ENCODE assay signal across 8 cellular contexts in the genomic region with DNA sequence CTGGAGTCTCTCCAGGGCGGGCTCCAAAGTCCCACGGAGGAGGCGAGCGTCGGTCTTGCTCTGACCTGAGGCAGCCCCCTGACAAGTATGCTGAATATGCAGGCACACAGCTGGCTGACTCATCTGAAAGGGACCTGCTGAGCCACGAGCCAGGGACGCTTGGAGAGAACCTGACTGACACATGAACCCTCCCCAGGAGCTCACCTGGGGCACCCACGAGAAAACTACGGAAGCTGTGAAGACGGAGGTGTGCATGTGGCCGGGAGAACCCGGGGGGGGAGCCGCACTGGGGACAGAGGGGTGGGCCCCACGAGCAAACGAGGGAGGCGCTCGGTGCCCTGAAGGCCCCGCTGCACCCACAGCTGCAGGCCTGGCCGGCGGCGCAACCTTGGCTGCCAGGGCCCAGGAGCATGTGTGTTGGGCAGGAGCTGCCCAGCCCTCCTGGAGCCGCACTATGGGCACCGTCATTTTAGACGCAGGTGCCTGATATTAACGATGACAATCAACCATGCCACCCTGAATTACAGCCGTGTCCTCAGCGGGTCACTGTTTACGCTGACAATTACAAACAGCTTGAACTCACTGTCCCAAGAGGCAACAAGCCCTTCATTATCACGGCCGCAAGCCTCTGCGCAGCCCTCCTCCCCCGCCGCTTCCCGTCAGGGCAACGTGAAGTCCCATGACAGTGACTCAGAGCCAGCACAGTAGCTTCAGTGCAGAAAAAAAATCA.
DNase-seq lines count a peak whose midpoint lies in the region; ATAC-seq and TF ChIP-seq lines count a peak whose summit lies in the region.

No MANE protein-coding gene starts in this region.

- H3K36me3 ChIP-seq in skeletal muscle tissue (ENCODE audit: control insufficient read depth in 3 of 3, insufficient read depth in 3 of 3, low read length in 3 of 3), result peaks cover 0 to 7% (median 0%) of the 10 kb centered on the region in 3 donors

- intact Hi-C loops in MCF 10A (cut with micrococcal nuclease) (no loop called here), CD14-positive monocyte (cut with micrococcal nuclease) (no loop called here)

- H3K27ac Mint-ChIP-seq in MCF 10A (ENCODE audit: low read depth, unreplicated experiment) (no peak overlapping the region), CD14-positive monocyte (no peak overlapping the region)

- no peaks in the 10 kb centered on the region for H3K36me3 Mint-ChIP-seq in MCF 10A (ENCODE audit: insufficient read depth, unreplicated experiment)
- H3K36me3 Mint-ChIP-seq in CD14-positive monocyte, result no peaks in the 10 kb centered on the region

- peak overlapping the region; percentile 84 for H3K27ac ChIP-seq in skeletal muscle tissue (ENCODE audit: low read depth, low read length)

- peak overlapping the region; percentile 45 to 65 (median 49) for H3K4me3 ChIP-seq in skeletal muscle tissue (ENCODE audit: low read length in 3 of 3)

- H3K4me1 Mint-ChIP-seq in MCF 10A (ENCODE audit: insufficient read depth, unreplicated experiment) (no peaks in the 10 kb centered on the region), CD14-positive monocyte (peaks cover 14% of the 10 kb centered on the region)

- H3K9me3 ChIP-seq in skeletal muscle tissue (ENCODE audit: control insufficient read depth in 3 of 3, low read length in 3 of 3), result no peaks in the 10 kb centered on the region

- no peaks in the 10 kb centered on the region for H3K27me3 ChIP-seq in skeletal muscle tissue (ENCODE audit: control insufficient read depth in 3 of 3, insufficient read depth in 3 of 3, low read length in 3 of 3)

- DNase-seq in 8988T (peak; percentile 81), NCI-H128 (lab: John Stamatoyannopoulos, UW; ENCODE audit: unreplicated experiment) (peak; percentile 5), MCF 10A (ENCODE audit: unreplicated experiment) (peak; percentile 4), iris pigment epithelial cell (ENCODE audit: low read depth) (peak; percentile 77), cerebellar cortex (ENCODE audit: low spot score) (no peak), CD14-positive monocyte (ENCODE audit: low spot score) (no peak)

- POLR2A ChIA-PET in MCF 10A (lab: Yijun Ruan, JAX), result no interaction called here

- CTCF ChIA-PET in MCF 10A (lab: Yijun Ruan, JAX), result interaction anchor here (0.6 kb wide), 1 partner anchor 366 kb away, joined by 3 read pairs; no protein-coding TSS in a partner anchor

- no TSS peak for BruUV-seq in MCF 10A (replicated peaks; lab: Mats Ljungman, UMichigan)

- H3K27me3 Mint-ChIP-seq in MCF 10A (ENCODE audit: insufficient read depth, unreplicated experiment) (peaks cover 44% of the 10 kb centered on the region), CD14-positive monocyte (ENCODE audit: low read depth in 3 of 3) (peaks cover 54 to 84% (median 56%) of the 10 kb centered on the region in 3 donors)

- no peak overlapping the region for H3K4me3 Mint-ChIP-seq in MCF 10A (ENCODE audit: unreplicated experiment)
- H3K4me3 Mint-ChIP-seq in CD14-positive monocyte, result peak overlapping the region in 1 of 2 donors; percentile 6

- no peak for TF ChIP-seq CTCF in MCF 10A (IDR thresholded peaks at IDR 0.05; ENCODE audit: unreplicated experiment)
- TF ChIP-seq CTCF in CD14-positive monocyte (IDR thresholded peaks at IDR 0.05), result no peak

- H3K9ac ChIP-seq in skeletal muscle tissue (ENCODE audit: low read depth in 1 of 3, low read length in 3 of 3), result peak overlapping the region; percentile 52 to 81 (median 54)

- H3K9me3 Mint-ChIP-seq in MCF 10A (ENCODE audit: unreplicated experiment) (no peaks in the 10 kb centered on the region), CD14-positive monocyte (peaks cover 0 to 4% (median 0%) of the 10 kb centered on the region in 7 donors)

- H3K4me1 ChIP-seq in skeletal muscle tissue (ENCODE audit: control insufficient read depth in 3 of 3, insufficient read depth in 3 of 3, low read length in 3 of 3), result peaks cover 27 to 61% (median 36%) of the 10 kb centered on the region in 3 donors

- ATAC-seq in HG03025 (IDR thresholded peaks at IDR 0.05; ENCODE audit: low FRiP score, unreplicated experiment), result no peak

Comparison
In these comparisons a context has a peak if more than half of its experiments do, and no peak if none do; other contexts are left out.
1. DNase-seq: peak in 8988T (single experiment), NCI-H128 (single experiment), MCF 10A (single experiment) and iris pigment epithelial cell (single experiment); none in cerebellar cortex (single experiment) and CD14-positive monocyte (single experiment).